1 cellular context compared by ENCODE assay signal in the genomic region with DNA sequence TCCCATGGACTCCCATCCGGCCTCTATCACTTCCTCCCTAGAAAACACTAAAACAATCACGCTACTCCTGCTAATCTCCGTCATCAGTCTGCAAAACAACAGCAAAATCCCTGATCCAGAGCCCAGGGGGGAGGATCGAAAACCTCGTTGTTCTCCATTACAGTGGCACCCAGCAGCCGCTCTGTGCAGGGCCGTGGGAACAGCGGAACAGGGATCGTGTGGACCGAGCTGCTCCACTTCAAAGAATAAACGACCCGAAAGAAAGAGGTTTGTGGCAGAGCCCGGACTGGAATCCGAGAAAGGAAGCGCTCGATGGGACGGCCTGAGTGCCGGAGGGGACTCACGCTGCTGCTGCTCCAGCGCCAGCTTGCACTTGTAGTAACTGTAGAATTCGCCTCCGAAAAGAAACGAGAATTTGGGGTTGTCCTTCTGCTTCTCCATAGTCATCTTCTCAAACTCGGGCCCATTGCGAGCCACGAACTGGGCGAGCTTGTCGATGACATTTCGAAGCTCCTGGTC.
A peak's percentile ranks its signal among the peaks of the same experiment; 100 is the strongest.
TF ChIP-seq lines count a peak whose summit lies in the region.

No MANE protein-coding gene starts in this region.

TF ChIP-seq in H1, 55 proteins besides CTCF, POLR2A, EP300 and RAD21:
- TF ChIP-seq CHD2 (IDR thresholded peaks at IDR 0.05; ENCODE audit: low read length) = no peak
- TF ChIP-seq SAP30 (IDR thresholded peaks at IDR 0.05; ENCODE audit: insufficient read depth, insufficient replicate concordance, low read length) = peak; percentile 86
- 0 out of 4 replicates have a peak, but pooled peaks of 1 of the 2 experiments have one; percentile 51 for TF ChIP-seq HDAC2 (IDR thresholded peaks at IDR 0.05; ENCODE audit: borderline replicate concordance in 1 of 2, low read depth in 2 of 2, low read length in 2 of 2)
- no peak for TF ChIP-seq ZNF274 (IDR thresholded peaks at IDR 0.05; ENCODE audit: borderline replicate concordance, extremely low read depth, low read length)
- no peak for TF ChIP-seq TAF1 (IDR thresholded peaks at IDR 0.05; ENCODE audit: low read depth, low read length)
- TF ChIP-seq CBX8 (IDR thresholded peaks at IDR 0.05; ENCODE audit: borderline replicate concordance, low read depth, low read length) = no peak
- TF ChIP-seq, protein P1, sequence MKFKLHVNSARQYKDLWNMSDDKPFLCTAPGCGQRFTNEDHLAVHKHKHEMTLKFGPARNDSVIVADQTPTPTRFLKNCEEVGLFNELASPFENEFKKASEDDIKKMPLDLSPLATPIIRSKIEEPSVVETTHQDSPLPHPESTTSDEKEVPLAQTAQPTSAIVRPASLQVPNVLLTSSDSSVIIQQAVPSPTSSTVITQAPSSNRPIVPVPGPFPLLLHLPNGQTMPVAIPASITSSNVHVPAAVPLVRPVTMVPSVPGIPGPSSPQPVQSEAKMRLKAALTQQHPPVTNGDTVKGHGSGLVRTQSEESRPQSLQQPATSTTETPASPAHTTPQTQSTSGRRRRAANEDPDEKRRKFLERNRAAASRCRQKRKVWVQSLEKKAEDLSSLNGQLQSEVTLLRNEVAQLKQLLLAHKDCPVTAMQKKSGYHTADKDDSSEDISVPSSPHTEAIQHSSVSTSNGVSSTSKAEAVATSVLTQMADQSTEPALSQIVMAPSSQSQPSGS (IDR thresholded peaks at IDR 0.05; ENCODE audit: low read length) = no peak
- no peak for TF ChIP-seq CBX5 (IDR thresholded peaks at IDR 0.05; ENCODE audit: low read depth, low read length)
- no peak for TF ChIP-seq RNF2 (IDR thresholded peaks at IDR 0.05; ENCODE audit: borderline replicate concordance, low read depth, low read length, missing control alignments, poor library complexity, severe bottlenecking)
- no peak for TF ChIP-seq ASH2L (IDR thresholded peaks at IDR 0.05; ENCODE audit: low read length)
- TF ChIP-seq EGR1 (IDR thresholded peaks at IDR 0.05; ENCODE audit: borderline replicate concordance, low read depth, low read length) = no peak
- TF ChIP-seq CHD1 (IDR thresholded peaks at IDR 0.05; ENCODE audit: low read depth, low read length) = no peak
- peak; percentile 17 to 63; a peak in 2 of 4 replicates for TF ChIP-seq SIN3A (conservative IDR thresholded peaks at IDR 0.05 in 1 of 2, IDR thresholded peaks at IDR 0.05 in 1 of 2; ENCODE audit: low read depth in 1 of 2, low read length in 2 of 2)
- no peak for TF ChIP-seq NRF1 (IDR thresholded peaks at IDR 0.05; ENCODE audit: low read depth, low read length)
TF ChIP-seq in H1: peak in this region for 3.
